8 cellular contexts compared by ENCODE assay signal in the genomic region with DNA sequence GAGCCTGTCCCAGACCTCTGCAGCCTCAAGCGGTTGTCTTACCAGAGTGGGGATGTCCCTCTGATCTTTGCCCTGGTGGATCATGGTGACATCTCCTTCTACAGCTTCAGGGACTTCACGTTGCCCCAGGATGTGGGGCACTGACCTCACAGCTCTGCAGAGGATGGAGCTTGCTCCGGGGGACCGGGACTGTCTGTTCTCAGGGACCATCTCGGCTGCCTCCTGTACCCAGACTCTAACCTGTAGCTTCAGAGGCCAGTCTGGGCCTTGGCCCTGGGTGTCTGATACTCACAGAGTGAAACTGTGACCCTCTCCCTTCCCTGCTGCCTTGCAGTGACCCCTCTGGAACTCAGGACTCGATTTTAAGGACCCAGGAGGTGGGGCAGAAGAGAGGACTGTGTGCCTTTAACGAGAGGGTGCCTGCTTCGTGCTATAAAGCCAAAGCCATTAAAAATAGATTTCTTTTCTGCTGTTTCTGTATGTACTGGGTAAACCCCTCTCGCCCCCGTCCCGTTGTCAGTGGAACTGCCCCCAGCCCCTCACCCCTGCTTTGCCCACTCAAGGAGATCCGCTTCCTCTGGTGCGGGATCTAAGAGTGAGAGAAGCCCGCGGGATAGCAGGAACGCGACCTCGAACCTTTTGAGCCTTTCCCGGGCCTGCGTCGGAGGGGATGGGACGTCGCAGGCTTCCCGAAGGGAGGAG. TPM values are rescaled to one million over a fixed set of nuclear protein-coding genes. Genes with fewer than 3 reads are reported as not detected.
A peak's percentile ranks its signal among the peaks of the same experiment; 100 is the strongest.
DNase-seq lines count a peak whose midpoint lies in the region; ATAC-seq, FAIRE-seq and TF ChIP-seq lines count a peak whose summit lies in the region.

No MANE protein-coding gene starts in this region.

- no peak for TF ChIP-seq POLR2A in stomach (IDR thresholded peaks at IDR 0.05)

- no peak overlapping the region for H3K9ac ChIP-seq in astrocyte (ENCODE audit: low read length)

- H3K36me3 ChIP-seq in astrocyte (ENCODE audit: insufficient read depth, low read length) (no peaks in the 10 kb centered on the region), kidney epithelial cell (ENCODE audit: control insufficient read depth, insufficient read depth, low read length) (no peaks in the 10 kb centered on the region), stomach (peaks cover 8 to 46% (median 33%) of the 10 kb centered on the region in 4 donors)

- H3K4me1 Mint-ChIP-seq in astrocyte (ENCODE audit: low read depth, unreplicated experiment), result peaks cover 3% of the 10 kb centered on the region

- peak overlapping the region; percentile 71 for H3K4me3 ChIP-seq in LNCaP clone FGC (ENCODE audit: low read depth, low read length)
- peak overlapping the region; percentile 52 for H3K4me3 ChIP-seq in astrocyte (ENCODE audit: insufficient read depth, low read depth, low read length)
- peak overlapping the region; percentile 63 for H3K4me3 ChIP-seq in kidney epithelial cell (ENCODE audit: low read depth, low read length)
- peak overlapping the region; percentile 62 to 72 (median 72) for H3K4me3 ChIP-seq in stomach

- H3K27me3 ChIP-seq in astrocyte (ENCODE audit: insufficient read depth, low read length), result peaks cover 14% of the 10 kb centered on the region
- peaks cover 5% of the 10 kb centered on the region for H3K27me3 ChIP-seq in kidney epithelial cell (ENCODE audit: control insufficient read depth, insufficient read depth, low read length)
- H3K27me3 ChIP-seq in stomach, result peaks cover 0 to 10% (median 0%) of the 10 kb centered on the region in 3 donors

- no peak overlapping the region for H2AFZ ChIP-seq in astrocyte (ENCODE audit: low read depth, low read length)

- peak overlapping the region; percentile 87 for H3K4me2 ChIP-seq in astrocyte (ENCODE audit: low read length)

- H3K27ac ChIP-seq in astrocyte (ENCODE audit: low read depth, low read length), result no peak overlapping the region
- H3K27ac ChIP-seq in stomach, result peak overlapping the region; percentile 87 to 97 (median 88)

- no peaks in the 10 kb centered on the region for H3K9me3 Mint-ChIP-seq in astrocyte (ENCODE audit: unreplicated experiment)

- H3K4me1 ChIP-seq in astrocyte (ENCODE audit: insufficient read depth, low read length) (peaks cover 7% of the 10 kb centered on the region), stomach (peaks cover 27 to 52% (median 38%) of the 10 kb centered on the region in 4 donors)

- no peak for FAIRE-seq in astrocyte (lab: Jason Lieb, UNC)

- peaks cover 7% of the 10 kb centered on the region for H3K27me3 Mint-ChIP-seq in astrocyte (ENCODE audit: low read depth, unreplicated experiment)

- DNase-seq in LNCaP clone FGC (ENCODE audit: low read depth), result no peak
- DNase-seq in astrocyte (ENCODE audit: low read depth), result no peak
- no peak for DNase-seq in kidney epithelial cell (ENCODE audit: low read depth)
- DNase-seq in stomach, result no peak
- no peak for DNase-seq in HCEC 1CT
- no peak for DNase-seq in AG08396 (ENCODE audit: low spot score)

- H3K9me3 ChIP-seq in astrocyte (ENCODE audit: insufficient read depth, low read depth, low read length) (no peaks in the 10 kb centered on the region), stomach (no peaks in the 10 kb centered on the region)

- ATAC-seq in HG02973 (IDR thresholded peaks at IDR 0.05; ENCODE audit: unreplicated experiment) (no peak), GM19395 (IDR thresholded peaks at IDR 0.05; ENCODE audit: unreplicated experiment) (no peak)

- no peaks in the 10 kb centered on the region for H3K79me2 ChIP-seq in astrocyte (ENCODE audit: insufficient read depth, low read length)

- peak overlapping the region; percentile 60 for H3K4me3 Mint-ChIP-seq in astrocyte (ENCODE audit: unreplicated experiment)

- H3K27ac Mint-ChIP-seq in astrocyte (ENCODE audit: unreplicated experiment), result no peak overlapping the region

- TF ChIP-seq EP300 in stomach (IDR thresholded peaks at IDR 0.05), result no peak

- H3K36me3 Mint-ChIP-seq in astrocyte (ENCODE audit: low read depth, unreplicated experiment), result peaks cover 5% of the 10 kb centered on the region

- intact Hi-C loops in stomach (cut with DNase I; ENCODE audit: low total_unique reads), result no loop called here

- TF ChIP-seq CTCF in LNCaP clone FGC (IDR thresholded peaks at IDR 0.05; ENCODE audit: control insufficient read depth, extremely low read depth, insufficient read depth) (no peak), astrocyte (IDR thresholded peaks at IDR 0.05; ENCODE audit: insufficient read depth, low read depth, low read length) (no peak), kidney epithelial cell (IDR thresholded peaks at IDR 0.05; ENCODE audit: insufficient read depth, low read length, poor library complexity, severe bottlenecking) (no peak), stomach (IDR thresholded peaks at IDR 0.05) (no peak)

- WGBS in stomach, 5 donors, result 14 to 26% (median 21%) methylated on average over 20 to 24 of the region's 24 CpGs

- peaks cover 13% of the 10 kb centered on the region for H4K20me1 ChIP-seq in astrocyte (ENCODE audit: insufficient read depth, low read length)

RNA-seq across cellular contexts. Expression of a gene that starts 1.1 kb away (rescaled TPM):
- total RNA-seq in astrocyte, result 6.9 and 14.8 TPM in 2 replicates
- total RNA-seq in kidney epithelial cell, result 50.6 and 61.8 TPM in 2 replicates
- 100 to 1,000 TPM in 4 of 5 donors, 10 to 100 TPM in 1; 72.3 to 565 (median 165) TPM for total RNA-seq in stomach
- 100 to 1,000 TPM; 144 to 199 (median 184) TPM for polyA plus RNA-seq in stomach

RNA-seq across cellular contexts. Expression of a gene that starts 8.1 kb away (rescaled TPM):
- 15.1 and 16.5 TPM in 2 replicates for total RNA-seq in astrocyte
- total RNA-seq in kidney epithelial cell, result 22.5 and 23.5 TPM in 2 replicates
- total RNA-seq in stomach, result 100 to 1,000 TPM in 2 of 5 donors, 10 to 100 TPM in 3; 13.2 to 219 (median 48.1) TPM
- 10 to 100 TPM; 20.8 to 49.7 (median 36.2) TPM for polyA plus RNA-seq in stomach

RNA-seq across cellular contexts. Expression of a gene that starts 9.1 kb away (rescaled TPM):
- 16.9 and 22.8 TPM in 2 replicates for total RNA-seq in astrocyte
- total RNA-seq in kidney epithelial cell, result 14.7 and 18.3 TPM in 2 replicates
- 10 to 100 TPM in 4 of 5 donors, 1 to 10 TPM in 1; 9.0 to 27.4 (median 15.6) TPM for total RNA-seq in stomach
- 1 to 10 TPM; 5.4 to 9.3 (median 8.8) TPM for polyA plus RNA-seq in stomach
